Comparison of ENCODE assay signal across 32 cellular contexts in the genomic region with DNA sequence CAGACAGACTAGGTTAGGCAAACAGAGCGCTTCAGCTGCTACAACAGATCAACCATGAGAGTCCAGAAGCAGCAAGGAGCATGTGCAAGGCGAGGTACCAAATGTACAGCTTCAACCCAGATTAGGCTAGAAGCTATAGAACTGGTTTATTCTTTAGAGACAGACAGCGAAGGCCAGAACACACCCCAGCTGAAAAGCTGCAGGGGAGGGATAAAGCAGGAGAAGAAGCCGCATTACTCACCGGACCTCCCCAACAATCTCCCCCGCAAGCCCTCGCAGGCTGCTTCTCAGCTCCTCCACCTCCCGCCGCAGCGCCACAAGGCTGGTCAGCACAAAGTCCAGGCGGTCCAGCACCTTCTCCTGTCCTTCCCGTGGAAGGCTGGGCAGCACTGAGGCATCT. TPM values are rescaled to one million over a fixed set of nuclear protein-coding genes. Genes with fewer than 3 reads are reported as not detected.
"Had no signal": no experiment of that assay in that cellular context is flagged by ENCODE, and none has a peak within 500 bp of the region (broad histone marks: within the 10 kb centered on the region; RNA-seq: fewer than 3 reads in every experiment).

No MANE protein-coding gene starts in this region.

- H3K36me3 ChIP-seq: ovary had no signal

- H3K9me3 Mint-ChIP-seq: activated CD4-positive, alpha-beta T cell treated with anti-CD3 and anti-CD28 coated beads, Interleukin-2, amount 10 ng/mL, durations not matched to agents 24 days and 14 days; activated CD8-positive, alpha-beta T cell treated with anti-CD3 and anti-CD28 coated beads for 36 hours; activated naive CD4-positive, alpha-beta T cell treated with anti-CD3 and anti-CD28 coated beads for 36 hours; activated naive CD8-positive, alpha-beta T cell treated with anti-CD3 and anti-CD28 coated beads for 36 hours; activated T-cell treated with anti-CD3 and anti-CD28 coated beads, Interleukin-2, amount 50 U/mL, for 72 hours; naive thymus-derived CD8-positive, alpha-beta T cell; stimulated activated memory B cell treated with anti-CD40 and anti-IgM and Interleukin-4, amounts not matched to agents 10 μg/mL and 1 μg/mL and 100 μg/mL, for 72 hours; stimulated activated naive CD8-positive, alpha-beta T cell treated with anti-CD3 and anti-CD28 coated beads, Interleukin-15, amount 100 ng/mL, for 72 hours had no signal

- H3K4me3 Mint-ChIP-seq: activated naive CD4-positive, alpha-beta T cell treated with anti-CD3 and anti-CD28 coated beads for 36 hours; activated naive CD8-positive, alpha-beta T cell treated with anti-CD3 and anti-CD28 coated beads for 36 hours; stimulated activated memory B cell treated with anti-CD40 and anti-IgM and Interleukin-4, amounts not matched to agents 10 μg/mL and 1 μg/mL and 100 μg/mL, for 72 hours; stimulated activated naive CD8-positive, alpha-beta T cell treated with anti-CD3 and anti-CD28 coated beads, Interleukin-15, amount 100 ng/mL, for 72 hours had no signal

- H3K27ac ChIP-seq: brain microvascular endothelial cell, lower lobe of right lung, neutrophil, ovary, prostate gland, skin epidermis, upper lobe of left lung, WERI-Rb-1 had no signal

- DNase-seq: activated CD4-positive, alpha-beta T cell treated with anti-CD3 and anti-CD28 coated beads, Interleukin-2, amount 10 ng/mL, durations not matched to agents 24 days and 14 days; activated CD8-positive, alpha-beta T cell treated with anti-CD3 and anti-CD28 coated beads for 36 hours; activated effector memory CD4-positive, alpha-beta T cell treated with Interleukin-2 at 50 U/mL for 16 hours; activated naive CD4-positive, alpha-beta T cell treated with anti-CD3 and anti-CD28 coated beads for 36 hours; activated naive CD8-positive, alpha-beta T cell treated with anti-CD3 and anti-CD28 coated beads for 36 hours; activated T-cell treated with anti-CD3 and anti-CD28 coated beads, Interleukin-2, amount 50 U/mL, for 72 hours; amniotic stem cell; brain microvascular endothelial cell; cortex of kidney; head of caudate nucleus; hippocampal formation; lower lobe of right lung; mesenchymal stem cell; naive thymus-derived CD8-positive, alpha-beta T cell; ovary; retina; stimulated activated CD4-positive, alpha-beta T cell treated with anti-CD3 and anti-CD28 coated beads, Interleukin-4, amount 100 ng/mL, for 4 hours; stimulated activated CD8-positive, alpha-beta memory T cell treated with anti-CD3 and anti-CD28 coated beads, Interleukin-4, amount 100 ng/mL, for 48 hours; stimulated activated naive CD8-positive, alpha-beta T cell treated with anti-CD3 and anti-CD28 coated beads, Interleukin-15, amount 100 ng/mL, for 72 hours; substantia nigra; upper lobe of left lung; WERI-Rb-1 had no signal

- H3K4me3 ChIP-seq: ovary, prostate gland, skin epidermis, upper lobe of left lung had no signal

- H3K9me3 ChIP-seq: lower lobe of right lung, neutrophil, ovary, prostate gland, upper lobe of left lung had no signal

- ATAC-seq: activated CD4-positive, CD25-positive, alpha-beta regulatory T cell treated with anti-CD3 and anti-CD28 coated beads, Interleukin-2, amount 50 U/mL, for 24 hours; activated CD8-positive, alpha-beta T cell treated with anti-CD3 and anti-CD28 coated beads for 36 hours; activated T-cell treated with anti-CD3 and anti-CD28 coated beads, Interleukin-2, amount 50 U/mL, for 72 hours; left lobe of liver; lower lobe of right lung; naive thymus-derived CD8-positive, alpha-beta T cell; sciatic nerve; stimulated activated memory B cell treated with anti-CD40 and anti-IgM and Interleukin-4, amounts not matched to agents 10 μg/mL and 1 μg/mL and 100 μg/mL, for 72 hours; stimulated activated naive CD8-positive, alpha-beta T cell treated with anti-CD3 and anti-CD28 coated beads, Interleukin-15, amount 100 ng/mL, for 72 hours had no signal

- H3K4me1 ChIP-seq: prostate gland had no signal

- H3K27ac Mint-ChIP-seq: activated CD4-positive, alpha-beta T cell treated with anti-CD3 and anti-CD28 coated beads, Interleukin-2, amount 10 ng/mL, durations not matched to agents 24 days and 14 days; activated CD8-positive, alpha-beta T cell treated with anti-CD3 and anti-CD28 coated beads for 36 hours; activated naive CD8-positive, alpha-beta T cell treated with anti-CD3 and anti-CD28 coated beads for 36 hours; stimulated activated memory B cell treated with anti-CD40 and anti-IgM and Interleukin-4, amounts not matched to agents 10 μg/mL and 1 μg/mL and 100 μg/mL, for 72 hours had no signal

- H3K27me3 Mint-ChIP-seq: activated CD4-positive, alpha-beta T cell treated with anti-CD3 and anti-CD28 coated beads, Interleukin-2, amount 10 ng/mL, durations not matched to agents 24 days and 14 days; activated CD8-positive, alpha-beta T cell treated with anti-CD3 and anti-CD28 coated beads for 36 hours; activated naive CD8-positive, alpha-beta T cell treated with anti-CD3 and anti-CD28 coated beads for 36 hours; naive thymus-derived CD8-positive, alpha-beta T cell; stimulated activated memory B cell treated with anti-CD40 and anti-IgM and Interleukin-4, amounts not matched to agents 10 μg/mL and 1 μg/mL and 100 μg/mL, for 72 hours; stimulated activated naive CD8-positive, alpha-beta T cell treated with anti-CD3 and anti-CD28 coated beads, Interleukin-15, amount 100 ng/mL, for 72 hours had no signal

- H3K27me3 ChIP-seq: brain microvascular endothelial cell, neutrophil, ovary, upper lobe of left lung had no signal

RNA-seq across cellular contexts. Expression of gene C15orf62, which starts 18.0 kb away (rescaled TPM):
- total RNA-seq: astrocyte, cardiac septum, fibroblast of villous mesenchyme had no signal
